In genomic region chr6:105112577-105112976, GRCh38 we compare ENCODE assay signal across 21 cellular contexts.
DNase-seq lines count a peak whose midpoint lies in the region; ATAC-seq and TF ChIP-seq lines count a peak whose summit lies in the region.
"Had no signal": no experiment of that assay in that cellular context is flagged by ENCODE, and none has a peak within 500 bp of the region (broad histone marks: within the 10 kb centered on the region; RNA-seq: fewer than 3 reads in every experiment).

No MANE protein-coding gene starts in this region.

- POLR2A ChIA-PET in HEK293 (lab: Yijun Ruan, JAX): no interaction called here

- H3K9me3 ChIP-seq in HEK293 (ENCODE audit: control insufficient read depth, insufficient read depth, low read depth, low read length): no peaks in the 10 kb centered on the region
- H3K9me3 ChIP-seq in WERI-Rb-1 (ENCODE audit: severe bottlenecking): no peaks in the 10 kb centered on the region
- H3K9me3 ChIP-seq: body of pancreas, esophagus muscularis mucosa, transverse colon had no signal

- no peak overlapping the region for H3K27ac ChIP-seq in HEK293 (ENCODE audit: extremely low read depth, low read depth, low read length)
- H3K27ac ChIP-seq in WERI-Rb-1: no peak overlapping the region
- H3K27ac ChIP-seq: body of pancreas, esophagus muscularis mucosa, transverse colon had no signal

- CTCF ChIA-PET in HEK293 (lab: Yijun Ruan, JAX): interaction anchor here (0.6 to 1.2 kb wide), 4 partner anchors 24 to 250 kb away, joined by 3 to 5 read pairs (median 4); no protein-coding TSS in a partner anchor

- no peaks in the 10 kb centered on the region for H3K27me3 ChIP-seq in WERI-Rb-1 (ENCODE audit: insufficient read depth, low read depth, severe bottlenecking)
- H3K27me3 ChIP-seq: body of pancreas, esophagus muscularis mucosa, transverse colon had no signal

- no peaks in the 10 kb centered on the region for H3K4me1 ChIP-seq in HEK293 (ENCODE audit: control insufficient read depth, insufficient read depth, low read length)
- H3K4me1 ChIP-seq: body of pancreas had no signal

- H3K36me3 ChIP-seq in HEK293 (ENCODE audit: control insufficient read depth in 2 of 2, insufficient read depth in 1 of 2, low read length in 2 of 2) (peaks cover 0 to 50% of the 10 kb centered on the region in 2 experiments), WERI-Rb-1 (no peaks in the 10 kb centered on the region)
- H3K36me3 ChIP-seq: transverse colon had no signal

- TF ChIP-seq CTCF in HEK293 (tag by site-specific recombination; IDR thresholded peaks at IDR 0.05) (no peak), WERI-Rb-1 (IDR thresholded peaks at IDR 0.05; ENCODE audit: low read depth, low read length) (peak; percentile 24; the same call in 1 of the 2 replicates)

- ATAC-seq in HG02885 (IDR thresholded peaks at IDR 0.05; ENCODE audit: poor library complexity, unreplicated experiment): no peak
- no peak for ATAC-seq in HG02840 (IDR thresholded peaks at IDR 0.05; ENCODE audit: low FRiP score, unreplicated experiment)
- ATAC-seq: activated naive CD4-positive, alpha-beta T cell treated with anti-CD3 and anti-CD28 coated beads, Interleukin-2, amount 50 U/mL, for 72 hours; body of pancreas; stimulated activated naive CD8-positive, alpha-beta T cell treated with anti-CD3 and anti-CD28 coated beads, Interleukin-15, Interleukin-2, amounts not matched to agents 100 U/mL and 50 U/mL, for 24 hours had no signal

- peak; percentile 3 for DNase-seq in DMS53 (lab: John Stamatoyannopoulos, UW)
- DNase-seq in DMS53 treated with DMSO at 0.1 percent for 48 hours (lab: John Stamatoyannopoulos, UW; ENCODE audit: unreplicated experiment): no peak
- DNase-seq in WERI-Rb-1: no peak
- DNase-seq in iPS-NIHi7 (ENCODE audit: extremely low spot score): peak; percentile 22
- no peak for DNase-seq in EL
- DNase-seq: 8988T; activated CD4-positive, alpha-beta memory T cell treated with anti-CD3 and anti-CD28 coated beads, Interleukin-2, amount 10 ng/mL, durations not matched to agents 7 days and 5 days; activated T-cell treated with anti-CD3 and anti-CD28 coated beads, Interleukin-2, amount 50 U/mL, for 24 hours; body of pancreas; DMS79 treated with DMSO at 0.1 percent for 48 hours; NCI-H1092; NCI-H2107; nephron progenitor cell; RPMI8226; stimulated activated naive CD8-positive, alpha-beta T cell treated with anti-CD3 and anti-CD28 coated beads, Interleukin-15, Interleukin-2, amounts not matched to agents 100 U/mL and 50 U/mL, for 24 hours; transverse colon had no signal

- H3K4me3 ChIP-seq in HEK293 (ENCODE audit: low read depth, low read length): no peak overlapping the region
- no peak overlapping the region for H3K4me3 ChIP-seq in WERI-Rb-1 (ENCODE audit: low read depth, low read length)
- H3K4me3 ChIP-seq: body of pancreas, esophagus muscularis mucosa, transverse colon had no signal

TF ChIP-seq in HEK293, 187 proteins besides CTCF, POLR2A, EP300 and RAD21:
- no peak for TF ChIP-seq ZNF223 (tag by site-specific recombination; IDR thresholded peaks at IDR 0.05)
- TF ChIP-seq ZNF571 (tag by site-specific recombination; IDR thresholded peaks at IDR 0.05): no peak
- no peak for TF ChIP-seq ZNF677 (tag by site-specific recombination; IDR thresholded peaks at IDR 0.05)
- no peak for TF ChIP-seq ZFP41 (tag by site-specific recombination; IDR thresholded peaks at IDR 0.05; ENCODE audit: borderline replicate concordance)
- peak; percentile 19; the same call in 1 of the 2 replicates for TF ChIP-seq ZNF654 (tag by site-specific recombination; IDR thresholded peaks at IDR 0.05; ENCODE audit: low read depth)
- no peak for TF ChIP-seq ZNF10 (tag by site-specific recombination; IDR thresholded peaks at IDR 0.05)
- no peak for TF ChIP-seq ZBTB1 (tag by site-specific recombination; IDR thresholded peaks at IDR 0.05)
- TF ChIP-seq PATZ1 (tag by site-specific recombination; IDR thresholded peaks at IDR 0.05): no peak
- no peak for TF ChIP-seq PRDM2 (tag by site-specific recombination; IDR thresholded peaks at IDR 0.05; ENCODE audit: borderline replicate concordance)

Comparison
In these comparisons a context has a peak if more than half of its experiments do, and no peak if none do; other contexts are left out.
1. DNase-seq: peak in DMS53 (single experiment) and iPS-NIHi7 (single experiment); none in DMS53 treated with DMSO at 0.1 percent for 48 hours (single experiment), WERI-Rb-1 (single experiment) and EL (single experiment).